Comparison of ENCODE assay signal across 23 cellular contexts in the genomic region with DNA sequence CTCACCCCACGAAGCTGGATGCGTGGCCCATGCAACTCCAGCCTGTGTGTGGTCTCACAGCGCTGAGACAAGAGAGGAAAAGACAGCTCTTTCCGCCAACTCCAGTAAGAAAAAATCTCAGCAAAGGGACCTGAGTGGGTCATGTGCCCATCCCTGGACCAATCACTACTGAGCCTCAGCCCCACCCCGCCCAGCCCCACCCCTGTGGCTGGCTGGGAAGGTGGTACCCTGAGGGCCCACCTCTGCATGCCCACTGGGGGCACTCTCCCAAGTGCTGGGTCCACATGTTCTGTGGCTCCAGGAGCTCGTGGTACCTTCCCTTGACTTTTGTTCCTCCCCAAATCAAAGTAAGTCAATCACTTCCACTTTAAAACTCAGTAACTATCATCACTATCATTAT.
"Had no signal": no experiment of that assay in that cellular context is flagged by ENCODE, and none has a peak within 500 bp of the region (broad histone marks: within the 10 kb centered on the region; RNA-seq: fewer than 3 reads in every experiment).

No MANE protein-coding gene starts in this region.

- H3K27ac Mint-ChIP-seq: activated B cell treated with CpG ODN at 0.5 μM for 24 hours; activated CD4-positive, alpha-beta T cell treated with anti-CD3 and anti-CD28 coated beads for 36 hours; activated naive CD4-positive, alpha-beta T cell treated with anti-CD3 and anti-CD28 coated beads, Interleukin-2, amount 10 ng/mL, durations not matched to agents 7 days and 5 days; natural killer cell treated with Interleukin-12 subunit alpha and Interleukin-12 subunit beta and Interleukin-15 and Interleukin-18, amount 100 ng/mL, for 72 hours; stimulated activated naive CD8-positive, alpha-beta T cell treated with anti-CD3 and anti-CD28 coated beads, Interleukin-15, amount 100 ng/mL, for 72 hours; T-helper 1 cell treated with Interleukin-12 subunit alpha and Interleukin-12 subunit beta and Interleukin-4 antibody, amounts not matched to agents 30 μg/mL and 1 μg/mL, for 36 hours had no signal

- ATAC-seq: activated CD4-positive, alpha-beta T cell treated with anti-CD3 and anti-CD28 coated beads for 36 hours; body of pancreas; heart right ventricle; left ventricle myocardium superior; natural killer cell treated with Interleukin-12 subunit alpha and Interleukin-12 subunit beta and Interleukin-15 and Interleukin-18, amount 100 ng/mL, for 72 hours; right cardiac atrium; stimulated activated naive CD8-positive, alpha-beta T cell treated with anti-CD3 and anti-CD28 coated beads, Interleukin-15, amount 100 ng/mL, for 72 hours had no signal

- H3K9me3 ChIP-seq: body of pancreas, heart right ventricle, neutrophil, ovary, tibial artery had no signal

- DNase-seq: activated B cell treated with CpG ODN at 0.5 μM for 24 hours; activated CD4-positive, alpha-beta T cell treated with anti-CD3 and anti-CD28 coated beads for 36 hours; activated CD4-positive, alpha-beta T cell treated with anti-CD3 and anti-CD28 coated beads, Interleukin-2, amount 50 U/mL, for 4 hours; activated effector memory CD4-positive, alpha-beta T cell treated with anti-CD3 and anti-CD28 coated beads, Interleukin-2, amount 50 U/mL, for 16 hours; activated naive CD4-positive, alpha-beta T cell treated with anti-CD3 and anti-CD28 coated beads, Interleukin-2, amount 10 ng/mL, durations not matched to agents 7 days and 5 days; anterior cingulate cortex; body of pancreas; effector CD4-positive, alpha-beta T cell; erythroblast; foreskin fibroblast; heart right ventricle; left ventricle myocardium superior; ovary; right cardiac atrium; stimulated activated CD4-positive, alpha-beta T cell treated with anti-CD3 and anti-CD28 coated beads, Interleukin-12 subunit alpha, Interleukin-12 subunit beta, amount 100 ng/mL, for 4 hours; stimulated activated naive CD8-positive, alpha-beta T cell treated with anti-CD3 and anti-CD28 coated beads, Interleukin-15, amount 100 ng/mL, for 72 hours; T1000 had no signal

- H3K4me3 ChIP-seq: body of pancreas, cardiac muscle cell, heart right ventricle, ovary, tibial artery had no signal

- H3K27ac ChIP-seq: body of pancreas, cardiac muscle cell, heart right ventricle, neutrophil, ovary, tibial artery had no signal

- H3K36me3 Mint-ChIP-seq: activated naive CD4-positive, alpha-beta T cell treated with anti-CD3 and anti-CD28 coated beads, Interleukin-2, amount 10 ng/mL, durations not matched to agents 7 days and 5 days; natural killer cell treated with Interleukin-12 subunit alpha and Interleukin-12 subunit beta and Interleukin-15 and Interleukin-18, amount 100 ng/mL, for 72 hours had no signal

- H3K4me1 Mint-ChIP-seq: activated B cell treated with CpG ODN at 0.5 μM for 24 hours; activated naive CD4-positive, alpha-beta T cell treated with anti-CD3 and anti-CD28 coated beads, Interleukin-2, amount 10 ng/mL, durations not matched to agents 7 days and 5 days had no signal

- H3K4me3 Mint-ChIP-seq: activated B cell treated with CpG ODN at 0.5 μM for 24 hours; activated CD4-positive, alpha-beta T cell treated with anti-CD3 and anti-CD28 coated beads for 36 hours; activated naive CD4-positive, alpha-beta T cell treated with anti-CD3 and anti-CD28 coated beads, Interleukin-2, amount 10 ng/mL, durations not matched to agents 7 days and 5 days; dendritic cell treated with granulocyte-macrophage colony-stimulating factor and Interleukin-4, amounts not matched to agents 40 ng/mL and 50 ng/mL, for 4 days; natural killer cell treated with Interleukin-12 subunit alpha and Interleukin-12 subunit beta and Interleukin-15 and Interleukin-18, amount 100 ng/mL, for 72 hours; stimulated activated naive CD8-positive, alpha-beta T cell treated with anti-CD3 and anti-CD28 coated beads, Interleukin-15, amount 100 ng/mL, for 72 hours; T-helper 1 cell treated with Interleukin-12 subunit alpha and Interleukin-12 subunit beta and Interleukin-4 antibody, amounts not matched to agents 30 μg/mL and 1 μg/mL, for 36 hours had no signal

- H3K4me1 ChIP-seq: body of pancreas had no signal

- H3K9me3 Mint-ChIP-seq: activated B cell treated with CpG ODN at 0.5 μM for 24 hours; activated naive CD4-positive, alpha-beta T cell treated with anti-CD3 and anti-CD28 coated beads, Interleukin-2, amount 10 ng/mL, durations not matched to agents 7 days and 5 days; dendritic cell treated with granulocyte-macrophage colony-stimulating factor and Interleukin-4, amounts not matched to agents 40 ng/mL and 50 ng/mL, for 4 days; natural killer cell treated with Interleukin-12 subunit alpha and Interleukin-12 subunit beta and Interleukin-15 and Interleukin-18, amount 100 ng/mL, for 72 hours; stimulated activated naive CD8-positive, alpha-beta T cell treated with anti-CD3 and anti-CD28 coated beads, Interleukin-15, amount 100 ng/mL, for 72 hours; T-helper 1 cell treated with Interleukin-12 subunit alpha and Interleukin-12 subunit beta and Interleukin-4 antibody, amounts not matched to agents 30 μg/mL and 1 μg/mL, for 36 hours had no signal

- H3K27me3 ChIP-seq: body of pancreas, cardiac muscle cell, neutrophil, ovary, tibial artery had no signal

- H3K36me3 ChIP-seq: cardiac muscle cell, heart right ventricle, neutrophil, ovary, tibial artery had no signal
